16 cellular contexts compared by ENCODE assay signal in genomic region chr16:66251406-66252160, GRCh38.
DNase-seq lines count a peak whose midpoint lies in the region; ATAC-seq and TF ChIP-seq lines count a peak whose summit lies in the region.
"Had no signal": no experiment of that assay in that cellular context is flagged by ENCODE, and none has a peak within 500 bp of the region (broad histone marks: within the 10 kb centered on the region; RNA-seq: fewer than 3 reads in every experiment).

No MANE protein-coding gene starts in this region.

- H2BK5ac ChIP-seq in IMR-90 (ENCODE audit: low read depth, low read length, poor library complexity, severe bottlenecking) (no peak overlapping the region), mesendoderm (ENCODE audit: low read length) (no peak overlapping the region)

- WGBS in IMR-90 (ENCODE audit: extremely low coverage in 2 of 2, insufficient read length in 1 of 2), 2 experiments, result 100% methylated on average over 1 of the region's 8 CpGs; no CpG with 5 or more reads in 1 of the 2 experiments
- WGBS in mesendoderm (ENCODE audit: extremely low coverage, insufficient coverage, low lambda C conversion rate), result no CpG with 5 or more reads among the region's 8 CpGs

- H2BK120ac ChIP-seq in IMR-90 (ENCODE audit: low read depth, low read length) (peak overlapping the region; percentile 78), mesendoderm (ENCODE audit: low read depth, low read length) (no peak overlapping the region)

- no peaks in the 10 kb centered on the region for H3K27me3 ChIP-seq in IMR-90 (ENCODE audit: control insufficient read depth, insufficient read depth, low read length)
- H3K27me3 ChIP-seq in mesendoderm (ENCODE audit: insufficient read depth, low read length, poor library complexity), result no peaks in the 10 kb centered on the region
- H3K27me3 ChIP-seq: pancreas had no signal

- no peaks in the 10 kb centered on the region; the same call in 1 of the 2 replicates for H3K9me3 ChIP-seq in IMR-90 (ENCODE audit: control insufficient read depth, insufficient read depth, low read length)
- H3K9me3 ChIP-seq: pancreas had no signal

- H2BK20ac ChIP-seq in IMR-90 (ENCODE audit: low read depth, low read length), result peak overlapping the region; percentile 67; the same call in 1 of the 2 replicates

- H3K27ac ChIP-seq in IMR-90 (ENCODE audit: insufficient read depth, low read length) (peak overlapping the region; percentile 36; the same call in 1 of the 2 replicates), coronary artery (peak overlapping the region; percentile 27 to 74), mesendoderm (ENCODE audit: low read depth, low read length) (no peak overlapping the region), substantia nigra (ENCODE audit: low read depth, low read length, poor library complexity, severe bottlenecking) (peak overlapping the region; percentile 58)
- H3K27ac ChIP-seq: epithelial cell of prostate, pancreas had no signal

- H3K4me1 ChIP-seq in IMR-90 (ENCODE audit: control insufficient read depth, insufficient read depth, low read length) (peaks cover 14% of the 10 kb centered on the region), mesendoderm (ENCODE audit: control insufficient read depth, low read depth, low read length) (no peaks in the 10 kb centered on the region)
- H3K4me1 ChIP-seq: pancreas had no signal

- H4K8ac ChIP-seq in IMR-90 (ENCODE audit: low read depth in 2 of 2, low read length in 2 of 2) (peak overlapping the region; percentile 14 to 58; a peak in 2 of 4 replicates), mesendoderm (ENCODE audit: low read depth, low read length) (no peak overlapping the region)

- no peak overlapping the region; the same call in 1 of the 2 replicates for H3K14ac ChIP-seq in IMR-90 (replicated peaks; ENCODE audit: low read depth, low read length)

- DNase-seq in IMR-90 (no peak), coronary artery (ENCODE audit: low spot score) (no peak), mesendoderm (peak; percentile 67), substantia nigra (lab: John Stamatoyannopoulos, UW) (no peak), COR-L47 (lab: John Stamatoyannopoulos, UW) (no peak), NCI-H1105 treated with DMSO at 0.1 percent for 48 hours (lab: John Stamatoyannopoulos, UW) (no peak), HuH-7.5 (ENCODE audit: low spot score) (no peak)
- DNase-seq: activated CD4-positive, CD25-positive, alpha-beta regulatory T cell treated with anti-CD3 and anti-CD28 coated beads, Interleukin-2, amount 50 U/mL, for 72 hours; NCI-H146; NCI-H446; pancreas; SIG-M5; stimulated activated CD4-positive, alpha-beta T cell treated with anti-CD3 and anti-CD28 coated beads, Interleukin-12 subunit alpha, Interleukin-12 subunit beta, amount 100 ng/mL, for 4 hours; stimulated activated naive CD4-positive, alpha-beta T cell had no signal

- H4K91ac ChIP-seq in IMR-90 (ENCODE audit: insufficient read depth, low read depth, low read length), result peak overlapping the region; percentile 58

- no peaks in the 10 kb centered on the region for H3K79me2 ChIP-seq in mesendoderm (ENCODE audit: control insufficient read depth, insufficient read depth, low read length)

- no peak for ATAC-seq in IMR-90 (ENCODE audit: low read depth)
- no peak for ATAC-seq in GM21528 (IDR thresholded peaks at IDR 0.05; ENCODE audit: low FRiP score, unreplicated experiment)

- 0 out of 3 replicates have a peak overlapping the region, but pooled peaks have one; percentile 3 for H2BK15ac ChIP-seq in IMR-90 (ENCODE audit: low read depth, low read length)
- no peak overlapping the region for H2BK15ac ChIP-seq in mesendoderm (replicated peaks; ENCODE audit: low read depth)

- intact Hi-C loops in IMR-90 (cut with micrococcal nuclease), result no loop called here

- in situ Hi-C loops in IMR-90 (cut with MboI; ENCODE audit: low sequenced_read_pairs), result no loop called here

- H3K23ac ChIP-seq in IMR-90 (ENCODE audit: low read depth, low read length), result peak overlapping the region; percentile 14; the same call in 1 of the 2 replicates
- H3K23ac ChIP-seq in mesendoderm (ENCODE audit: low read length), result no peak overlapping the region

- BruUV-seq in IMR-90 (replicated peaks; lab: Mats Ljungman, UMichigan), result no TSS peak

- H3K79me1 ChIP-seq in IMR-90 (ENCODE audit: low read depth in 1 of 2, low read length in 2 of 2), result no peaks in the 10 kb centered on the region
- no peaks in the 10 kb centered on the region for H3K79me1 ChIP-seq in mesendoderm (ENCODE audit: low read length)

- no peak overlapping the region; the same call in 1 of the 2 replicates for H4K5ac ChIP-seq in IMR-90 (ENCODE audit: low read depth, low read length)
- H4K5ac ChIP-seq in mesendoderm (ENCODE audit: low read length), result no peak overlapping the region

- H3K9ac ChIP-seq in IMR-90 (ENCODE audit: low read depth, low read length) (peak overlapping the region; percentile 0; the same call in 1 of the 2 replicates), mesendoderm (ENCODE audit: low read length) (no peak overlapping the region)

- H3K4me2 ChIP-seq in IMR-90 (ENCODE audit: low read depth, low read length) (peak overlapping the region; percentile 14; the same call in 1 of the 2 replicates), mesendoderm (ENCODE audit: low read length) (no peak overlapping the region)

- H4K20me1 ChIP-seq in IMR-90 (ENCODE audit: insufficient read depth, low read length), result no peaks in the 10 kb centered on the region

- H3K4ac ChIP-seq in IMR-90 (ENCODE audit: low read depth, low read length) (peak overlapping the region; percentile 67), mesendoderm (ENCODE audit: low read depth, low read length) (no peak overlapping the region)

- peaks cover 8% of the 10 kb centered on the region; the same call in 1 of the 2 replicates for H3K9me1 ChIP-seq in IMR-90 (ENCODE audit: insufficient read depth, low read length)

- no peak overlapping the region for H3K56ac ChIP-seq in IMR-90 (ENCODE audit: extremely low read depth, insufficient read depth, low read length)
- no peak overlapping the region for H3K56ac ChIP-seq in mesendoderm (ENCODE audit: low read length)

- no peak for TF ChIP-seq RAD21 in IMR-90 (IDR thresholded peaks at IDR 0.05; ENCODE audit: low read length)

- H3K4me3 ChIP-seq in IMR-90 (ENCODE audit: insufficient read depth, low read depth, low read length) (no peak overlapping the region), coronary artery (no peak overlapping the region), mesendoderm (ENCODE audit: low read length) (no peak overlapping the region)
- H3K4me3 ChIP-seq: pancreas had no signal

- no peak overlapping the region for H2AK5ac ChIP-seq in IMR-90 (ENCODE audit: low read depth, low read length)
- H2AK5ac ChIP-seq in mesendoderm (ENCODE audit: low read length), result no peak overlapping the region

- no peak for TF ChIP-seq CTCF in IMR-90 (conservative IDR thresholded peaks at IDR 0.05; ENCODE audit: low read depth, low read length)
- TF ChIP-seq CTCF in coronary artery (IDR thresholded peaks at IDR 0.05), result no peak

- POLR2A ChIA-PET in IMR-90 (lab: Charles Lee; ENCODE audit: unreplicated experiment), result no interaction called here

- CTCF ChIA-PET in IMR-90 (lab: Yijun Ruan, JAX), result no interaction called here

- peak overlapping the region; percentile 3; the same call in 1 of the 2 replicates for H3K18ac ChIP-seq in IMR-90 (ENCODE audit: low read depth, low read length)
- no peak overlapping the region for H3K18ac ChIP-seq in mesendoderm (ENCODE audit: low read length)

- no peak overlapping the region for H2AK9ac ChIP-seq in IMR-90 (replicated peaks; ENCODE audit: low read depth, low read length, poor library complexity)

- dilution Hi-C loops in IMR-90 (cut with HindIII; ENCODE audit: low sequenced_read_pairs, unreplicated experiment), result no loop called here

- H3K36me3 ChIP-seq in IMR-90 (ENCODE audit: control insufficient read depth, insufficient read depth, low read length) (no peaks in the 10 kb centered on the region), mesendoderm (ENCODE audit: control insufficient read depth, insufficient read depth, low read length) (no peaks in the 10 kb centered on the region)
- H3K36me3 ChIP-seq: pancreas had no signal

- H2AFZ ChIP-seq in IMR-90 (replicated peaks; ENCODE audit: low read length, poor library complexity), result no peak overlapping the region

- no peak for TF ChIP-seq POLR2A in IMR-90 (IDR thresholded peaks at IDR 0.05; ENCODE audit: low read depth, low read length)

TF ChIP-seq in IMR-90, 13 proteins besides CTCF, POLR2A, EP300 and RAD21:
- no peak for TF ChIP-seq RFX5 (IDR thresholded peaks at IDR 0.05; ENCODE audit: low read depth, low read length)
- TF ChIP-seq SMC3 (IDR thresholded peaks at IDR 0.05; ENCODE audit: low read depth, low read length), result no peak
- TF ChIP-seq BHLHE40 (IDR thresholded peaks at IDR 0.05; ENCODE audit: low read depth, low read length), result no peak
- no peak for TF ChIP-seq NFE2L2 (IDR thresholded peaks at IDR 0.05; ENCODE audit: low read depth, low read length)
